ENCODE assay signal across 25 cellular contexts in the genomic region with DNA sequence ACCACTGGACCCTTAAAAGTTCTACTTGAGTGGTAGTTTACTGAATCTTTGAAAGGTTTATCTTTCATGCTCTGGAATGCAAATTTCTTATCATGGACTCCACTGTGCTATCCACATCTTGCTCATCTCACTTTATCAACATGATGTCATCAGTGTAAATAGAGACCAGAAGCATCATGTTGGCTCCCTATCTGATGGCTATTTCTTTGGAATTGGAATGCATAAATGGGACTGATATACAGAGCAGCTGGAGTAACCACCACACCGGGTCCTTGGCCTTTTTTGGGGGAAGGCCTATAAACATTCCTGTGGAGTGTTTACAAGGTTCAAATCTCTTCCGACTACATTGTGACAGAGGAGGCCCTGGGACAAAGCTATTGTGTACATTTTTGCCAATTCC.
"Had no signal": no experiment of that assay in that cellular context is flagged by ENCODE, and none has a peak within 500 bp of the region (broad histone marks: within the 10 kb centered on the region; RNA-seq: fewer than 3 reads in every experiment).

No MANE protein-coding gene starts in this region.

- H3K36me3 ChIP-seq: adrenal gland, MG63, SJSA1 had no signal

- DNase-seq: activated CD4-positive, alpha-beta T cell treated with anti-CD3 and anti-CD28 coated beads for 4 hours; activated CD4-positive, alpha-beta T cell treated with anti-CD3 and anti-CD28 coated beads, Interleukin-2, amount 50 U/mL, for 4 hours; activated CD8-positive, alpha-beta memory T cell treated with anti-CD3 and anti-CD28 coated beads, Interleukin-2, amount 50 U/mL, for 48 hours; activated CD8-positive, alpha-beta T cell treated with anti-CD3 and anti-CD28 coated beads, Interleukin-2, amount 10 ng/mL, durations not matched to agents 7 days and 5 days; activated naive CD4-positive, alpha-beta T cell treated with anti-CD3 and anti-CD28 coated beads, Interleukin-2, amount 50 U/mL, for 16 hours; activated naive CD8-positive, alpha-beta T cell treated with anti-CD3 and anti-CD28 coated beads, Interleukin-2, amount 10 ng/mL, durations not matched to agents 7 days and 5 days; activated T-cell treated with anti-CD3 and anti-CD28 coated beads, Interleukin-2, amount 50 U/mL, for 1 hour; adrenal gland; aorta; central memory CD4-positive, alpha-beta T cell; MG63; MV-4-11; NCI-H1092 treated with DMSO at 0.1 percent for 48 hours; NCI-H1417 treated with DMSO at 0.1 percent for 48 hours; NCI-H1694 treated with DMSO at 0.1 percent for 48 hours; NCI-H2029 treated with DMSO at 0.1 percent for 48 hours; NCI-H446; NCI-H524; SHP77; SW 1271 had no signal

- H3K27me3 Mint-ChIP-seq: activated naive CD8-positive, alpha-beta T cell treated with anti-CD3 and anti-CD28 coated beads, Interleukin-2, amount 10 ng/mL, durations not matched to agents 7 days and 5 days had no signal

- H3K27ac ChIP-seq: adrenal gland, SJSA1 had no signal

- H3K27ac Mint-ChIP-seq: activated CD8-positive, alpha-beta T cell treated with anti-CD3 and anti-CD28 coated beads, Interleukin-2, amount 10 ng/mL, durations not matched to agents 7 days and 5 days; activated naive CD8-positive, alpha-beta T cell treated with anti-CD3 and anti-CD28 coated beads, Interleukin-2, amount 10 ng/mL, durations not matched to agents 7 days and 5 days had no signal

- H3K4me1 Mint-ChIP-seq: activated naive CD8-positive, alpha-beta T cell treated with anti-CD3 and anti-CD28 coated beads, Interleukin-2, amount 10 ng/mL, durations not matched to agents 7 days and 5 days had no signal

- H3K9me3 ChIP-seq: adrenal gland, MG63, SJSA1 had no signal

- H3K4me3 Mint-ChIP-seq: activated CD8-positive, alpha-beta T cell treated with anti-CD3 and anti-CD28 coated beads, Interleukin-2, amount 10 ng/mL, durations not matched to agents 7 days and 5 days; activated naive CD8-positive, alpha-beta T cell treated with anti-CD3 and anti-CD28 coated beads, Interleukin-2, amount 10 ng/mL, durations not matched to agents 7 days and 5 days had no signal

- H3K36me3 Mint-ChIP-seq: activated naive CD8-positive, alpha-beta T cell treated with anti-CD3 and anti-CD28 coated beads, Interleukin-2, amount 10 ng/mL, durations not matched to agents 7 days and 5 days had no signal

- H3K4me3 ChIP-seq: adrenal gland, MG63, SJSA1 had no signal

- H3K27me3 ChIP-seq: adrenal gland, MG63, SJSA1 had no signal

- H3K4me1 ChIP-seq: adrenal gland, SJSA1 had no signal

- FAIRE-seq: bronchial epithelial cell, RCC 7860 had no signal

- ATAC-seq: activated CD4-positive, CD25-positive, alpha-beta regulatory T cell treated with anti-CD3 and anti-CD28 coated beads, Interleukin-2, amount 50 U/mL, for 24 hours; activated CD8-positive, alpha-beta T cell treated with anti-CD3 and anti-CD28 coated beads, Interleukin-2, amount 10 ng/mL, durations not matched to agents 7 days and 5 days; SK-N-SH treated with all-trans-retinoic acid at 6 μM for 48 hours had no signal
